24 cellular contexts compared by ENCODE assay signal in genomic region chrX:16594490-16594889, GRCh38. TPM values are rescaled to one million over a fixed set of nuclear protein-coding genes. Genes with fewer than 3 reads are reported as not detected.
A peak's percentile ranks its signal among the peaks of the same experiment; 100 is the strongest.
DNase-seq lines count a peak whose midpoint lies in the region; ATAC-seq and TF ChIP-seq lines count a peak whose summit lies in the region.
"Had no signal": no experiment of that assay in that cellular context is flagged by ENCODE, and none has a peak within 500 bp of the region (broad histone marks: within the 10 kb centered on the region; RNA-seq: fewer than 3 reads in every experiment).

No MANE protein-coding gene starts in this region.

- H3K4me3 Mint-ChIP-seq in CD4-positive, alpha-beta T cell, result no peak overlapping the region
- H3K4me3 Mint-ChIP-seq in WTC11, result no peak overlapping the region
- H3K4me3 Mint-ChIP-seq: CD8-positive, alpha-beta T cell had no signal

- no peak overlapping the region for H3K4me3 ChIP-seq in heart left ventricle
- H3K4me3 ChIP-seq: A549 had no signal

- ATAC-seq in CD4-positive, alpha-beta T cell (ENCODE audit: poor library complexity), result no peak
- ATAC-seq in WTC11 (no peak), heart left ventricle (no peak), GM21825 (IDR thresholded peaks at IDR 0.05; ENCODE audit: unreplicated experiment) (no peak)
- ATAC-seq: A549; CD8-positive, alpha-beta T cell; Panc1 had no signal

- CTCF ChIA-PET in CD4-positive, alpha-beta T cell (lab: Charles Lee), result no interaction called here
- CTCF ChIA-PET in WTC11 (lab: Charles Lee), result no interaction called here

- no peaks in the 10 kb centered on the region for H3K9me3 ChIP-seq in CD4-positive, alpha-beta T cell (ENCODE audit: control insufficient read depth, low read length)
- no peaks in the 10 kb centered on the region for H3K9me3 ChIP-seq in heart left ventricle
- H3K9me3 ChIP-seq: Caco-2 had no signal

- peaks cover 16% of the 10 kb centered on the region for H3K4me1 Mint-ChIP-seq in CD4-positive, alpha-beta T cell (ENCODE audit: low read depth)
- peaks cover 31% of the 10 kb centered on the region for H3K4me1 Mint-ChIP-seq in WTC11

- peaks cover 0 to under 1% (median 0%) of the 10 kb centered on the region in 9 donors for H3K36me3 ChIP-seq in heart left ventricle

- intact Hi-C loops in CD4-positive, alpha-beta T cell (cut with DNase I, micrococcal nuclease), result no loop called here
- intact Hi-C loops in heart left ventricle (cut with DNase I), result no loop called here

- TF ChIP-seq POLR2A in heart left ventricle (IDR thresholded peaks at IDR 0.05), result no peak

- no peak overlapping the region for H3K27ac ChIP-seq in CD4-positive, alpha-beta T cell (ENCODE audit: low read depth, low read length)
- no peak overlapping the region for H3K27ac ChIP-seq in heart left ventricle
- H3K27ac ChIP-seq: A549, RWPE1 had no signal

- no peak for TF ChIP-seq CTCF in CD4-positive, alpha-beta T cell (IDR thresholded peaks at IDR 0.05)
- TF ChIP-seq CTCF in WTC11 (IDR thresholded peaks at IDR 0.05) (no peak), heart left ventricle (IDR thresholded peaks at IDR 0.05) (no peak)

- no peaks in the 10 kb centered on the region for H3K27me3 Mint-ChIP-seq in CD4-positive, alpha-beta T cell
- H3K27me3 Mint-ChIP-seq in WTC11 (ENCODE audit: low read depth), result no peaks in the 10 kb centered on the region
- H3K27me3 Mint-ChIP-seq: IgD-negative memory B cell had no signal

- H3K4me1 ChIP-seq in heart left ventricle, result peaks cover 0 to 12% (median 0%) of the 10 kb centered on the region in 12 donors
- H3K4me1 ChIP-seq: Caco-2 had no signal

- peak overlapping the region; percentile 67 for H3K27ac Mint-ChIP-seq in CD4-positive, alpha-beta T cell
- H3K27ac Mint-ChIP-seq in WTC11, result 0 out of 2 replicates have a peak overlapping the region, but pooled peaks have one; percentile 78
- H3K27ac Mint-ChIP-seq: IgD-negative memory B cell had no signal

- no peaks in the 10 kb centered on the region for H3K36me3 Mint-ChIP-seq in CD4-positive, alpha-beta T cell (ENCODE audit: low read depth)
- peaks cover 34% of the 10 kb centered on the region for H3K36me3 Mint-ChIP-seq in WTC11

- no peaks in the 10 kb centered on the region for H3K27me3 ChIP-seq in CD4-positive, alpha-beta T cell (ENCODE audit: control insufficient read depth, insufficient read depth, low read length)
- peaks cover 0 to 3% (median 0%) of the 10 kb centered on the region in 9 donors for H3K27me3 ChIP-seq in heart left ventricle

- DNase-seq in CD4-positive, alpha-beta T cell, result no peak
- DNase-seq in NCI-H1105 treated with DMSO at 0.1 percent for 48 hours (lab: John Stamatoyannopoulos, UW) (peak; percentile 34), WTC11 (ENCODE audit: low spot score) (no peak), lung microvascular endothelial cell (ENCODE audit: low read depth in 2 of 2) (peak; percentile 16 to 29), heart left ventricle (no peak)
- no peak for DNase-seq in activated T-cell treated with anti-CD3 and anti-CD28 coated beads, Interleukin-2, amount 50 U/mL, for 48 hours
- DNase-seq: AML-193; Caco-2; CD8-positive, alpha-beta T cell; GF-D8; NCI-H1092; NCI-H1436 treated with DMSO at 0.1 percent for 48 hours; NCI-H1930; NCI-H2107; NCI-H524; SHP77 had no signal

- POLR2A ChIA-PET in CD4-positive, alpha-beta T cell (lab: Charles Lee), result no interaction called here
- POLR2A ChIA-PET in WTC11 (lab: Charles Lee), result no interaction called here

- H3K9me3 Mint-ChIP-seq in CD4-positive, alpha-beta T cell, result no peaks in the 10 kb centered on the region
- H3K9me3 Mint-ChIP-seq in WTC11, result no peaks in the 10 kb centered on the region
- H3K9me3 Mint-ChIP-seq: CD8-positive, alpha-beta T cell had no signal

- 64 to 79% (median 67%) methylated on average over 3 of the region's 3 CpGs for WGBS in heart left ventricle, 4 donors

TF ChIP-seq in WTC11, 78 proteins besides CTCF, POLR2A, EP300 and RAD21:
- no peak for TF ChIP-seq RELA (CRISPR knock-in tag; IDR thresholded peaks at IDR 0.05; ENCODE audit: borderline replicate concordance)
- TF ChIP-seq MYBL2 (CRISPR knock-in tag; IDR thresholded peaks at IDR 0.05), result no peak
- no peak for TF ChIP-seq CDX4 (CRISPR knock-in tag; IDR thresholded peaks at IDR 0.05; ENCODE audit: borderline replicate concordance)
- TF ChIP-seq CREB1 (CRISPR knock-in tag; IDR thresholded peaks at IDR 0.05), result no peak
- no peak for TF ChIP-seq PRDM15 (CRISPR knock-in tag; IDR thresholded peaks at IDR 0.05)
- TF ChIP-seq ATF3 (CRISPR knock-in tag; conservative IDR thresholded peaks at IDR 0.05), result no peak
- TF ChIP-seq KAT7 (CRISPR knock-in tag; IDR thresholded peaks at IDR 0.05; ENCODE audit: borderline replicate concordance), result no peak
- no peak for TF ChIP-seq GTF2I (CRISPR knock-in tag; conservative IDR thresholded peaks at IDR 0.05)
- TF ChIP-seq HMGA2 (CRISPR knock-in tag; IDR thresholded peaks at IDR 0.05), result no peak
- no peak for TF ChIP-seq EMX1 (CRISPR knock-in tag; IDR thresholded peaks at IDR 0.05)
- TF ChIP-seq ZNF512 (CRISPR knock-in tag; IDR thresholded peaks at IDR 0.05; ENCODE audit: borderline replicate concordance), result no peak
- no peak for TF ChIP-seq ATF2 (CRISPR knock-in tag; IDR thresholded peaks at IDR 0.05; ENCODE audit: borderline replicate concordance, low read depth)
TF ChIP-seq in WTC11: peak in this region for 0.

RNA-seq across cellular contexts. Expression of gene S100G, which starts 55.5 kb away (rescaled TPM):
- total RNA-seq in CD4-positive, alpha-beta T cell, result not detected
- total RNA-seq in WTC11 (2021) (not detected in 3 replicates), lung microvascular endothelial cell (not detected in 2 replicates), heart left ventricle (not detected)
- polyA plus RNA-seq in heart left ventricle, result not detected
- total RNA-seq: Caco-2; CD8-positive, alpha-beta T cell; H1; OCI-LY7; SK-MEL-5 had no signal
- polyA plus RNA-seq: A549, H1, IgD-negative memory B cell had no signal

Comparison
In these comparisons a context has a peak if more than half of its experiments do, and no peak if none do; other contexts are left out.
1. DNase-seq: peak in NCI-H1105 treated with DMSO at 0.1 percent for 48 hours (single experiment) and lung microvascular endothelial cell (2 of 2); none in CD4-positive, alpha-beta T cell (0 of 10), WTC11 (single experiment), heart left ventricle (0 of 5) and activated T-cell treated with anti-CD3 and anti-CD28 coated beads, Interleukin-2, amount 50 U/mL, for 48 hours (0 of 2).